8 cellular contexts compared by ENCODE assay signal in genomic region chr2:176128172-176129012, GRCh38. TPM values are rescaled to one million over a fixed set of nuclear protein-coding genes. Genes with fewer than 3 reads are reported as not detected.
DNase-seq lines count a peak whose midpoint lies in the region; ATAC-seq and TF ChIP-seq lines count a peak whose summit lies in the region.

No MANE protein-coding gene starts in this region.

- peaks cover 0 to 5% (median 0%) of the 10 kb centered on the region in 5 donors for H3K36me3 Mint-ChIP-seq in naive thymus-derived CD4-positive, alpha-beta T cell

- H3K27me3 ChIP-seq in HUES48 (ENCODE audit: control insufficient read depth, insufficient read depth, low read length) (peaks cover 100% of the 10 kb centered on the region), ascending aorta (no peaks in the 10 kb centered on the region)
- H3K27me3 ChIP-seq in naive thymus-derived CD4-positive, alpha-beta T cell (ENCODE audit: control insufficient read depth in 2 of 2, insufficient read depth in 2 of 2, low read length in 2 of 2): peaks cover 39 to 78% of the 10 kb centered on the region in 2 donors

- POLR2A ChIA-PET in naive thymus-derived CD4-positive, alpha-beta T cell (lab: Charles Lee): interaction anchor here (0.9 kb wide), 2 partner anchors 26 to 328 kb away, joined by 3 read pairs; no protein-coding TSS in a partner anchor

- peaks cover 0 to 20% (median 4%) of the 10 kb centered on the region in 11 donors for H3K9me3 Mint-ChIP-seq in naive thymus-derived CD4-positive, alpha-beta T cell

- H3K9me3 ChIP-seq in HUES48 (ENCODE audit: control insufficient read depth, insufficient read depth, low read length): no peaks in the 10 kb centered on the region
- H3K9me3 ChIP-seq in ascending aorta: no peaks in the 10 kb centered on the region
- H3K9me3 ChIP-seq in naive thymus-derived CD4-positive, alpha-beta T cell (ENCODE audit: control insufficient read depth in 2 of 3, low read length in 3 of 3): no peaks in the 10 kb centered on the region

- intact Hi-C loops in ascending aorta (cut with DNase I): loop anchor here (5.0 to 10.0 kb wide), 4 partner anchors 684 to 1206 kb away; no protein-coding TSS in a partner anchor
- intact Hi-C loops in naive thymus-derived CD4-positive, alpha-beta T cell (cut with micrococcal nuclease): loop anchor here (2.0 to 10.0 kb wide), 6 partner anchors 44 to 1794 kb away; partner anchors contain the start of genes LNPK (in 1 of the 2) and SP9 (in 1 of the 2)

- DNase-seq in AG09309 (ENCODE audit: low read depth) (no peak), ascending aorta (ENCODE audit: low spot score in 2 of 2) (peak in 1 of 2 donors; percentile 63), OCI-M2 (lab: John Stamatoyannopoulos, UW; ENCODE audit: unreplicated experiment) (no peak), hepatic stellate cell (ENCODE audit: low spot score) (no peak), amniotic stem cell (lab: John Stamatoyannopoulos, UW) (no peak)
- peak in 1 of 9 donors; percentile 20 for DNase-seq in naive thymus-derived CD4-positive, alpha-beta T cell

- ATAC-seq in naive thymus-derived CD4-positive, alpha-beta T cell: no peak
- ATAC-seq in GM21619 (IDR thresholded peaks at IDR 0.05; ENCODE audit: unreplicated experiment): no peak

- H3K4me3 Mint-ChIP-seq in naive thymus-derived CD4-positive, alpha-beta T cell: peak overlapping the region; percentile 42 to 75 (median 67)

- CTCF ChIA-PET in naive thymus-derived CD4-positive, alpha-beta T cell (lab: Charles Lee): interaction anchor here (0.6 to 5.6 kb wide), 9 partner anchors 15 to 1019 kb away, joined by 3 to 65 read pairs (median 3); no protein-coding TSS in a partner anchor

- H3K36me3 ChIP-seq in HUES48 (ENCODE audit: control insufficient read depth, insufficient read depth, low read length): no peaks in the 10 kb centered on the region
- no peaks in the 10 kb centered on the region for H3K36me3 ChIP-seq in ascending aorta
- H3K36me3 ChIP-seq in naive thymus-derived CD4-positive, alpha-beta T cell (ENCODE audit: control insufficient read depth in 2 of 3, insufficient read depth in 3 of 3, low read length in 3 of 3): no peaks in the 10 kb centered on the region

- H3K9ac ChIP-seq in HUES48 (ENCODE audit: low read depth, low read length): no peak overlapping the region

- peaks cover 80 to 87% (median 86%) of the 10 kb centered on the region in 5 donors for H3K27me3 Mint-ChIP-seq in naive thymus-derived CD4-positive, alpha-beta T cell

- H3K4me1 ChIP-seq in HUES48 (ENCODE audit: control insufficient read depth, insufficient read depth, low read length) (peaks cover 10% of the 10 kb centered on the region), ascending aorta (peaks cover 0 to 6% of the 10 kb centered on the region in 2 donors)
- H3K4me1 ChIP-seq in naive thymus-derived CD4-positive, alpha-beta T cell (ENCODE audit: control insufficient read depth in 2 of 2, insufficient read depth in 2 of 2, low read length in 2 of 2): peaks cover 3 to 9% of the 10 kb centered on the region in 2 donors

- H3K4me1 Mint-ChIP-seq in naive thymus-derived CD4-positive, alpha-beta T cell: peaks cover 17 to 51% (median 41%) of the 10 kb centered on the region in 7 donors

- TF ChIP-seq CTCF in AG09309 (IDR thresholded peaks at IDR 0.05; ENCODE audit: control insufficient read depth, insufficient read depth, low read depth, low read length, missing control alignments) (no peak), ascending aorta (IDR thresholded peaks at IDR 0.05) (no peak)

- peak overlapping the region; percentile 58 for H3K4me3 ChIP-seq in AG09309 (ENCODE audit: control insufficient read depth, low read depth, low read length)
- H3K4me3 ChIP-seq in HUES48 (ENCODE audit: low read depth, low read length): peak overlapping the region; percentile 17; the same call in 1 of the 2 replicates
- peak overlapping the region; percentile 61 to 88 for H3K4me3 ChIP-seq in ascending aorta
- no peak overlapping the region for H3K4me3 ChIP-seq in naive thymus-derived CD4-positive, alpha-beta T cell (ENCODE audit: low read length)

- peak overlapping the region in 4 of 9 donors; percentile 53 to 90 (median 70) for H3K27ac Mint-ChIP-seq in naive thymus-derived CD4-positive, alpha-beta T cell

- H3K27ac ChIP-seq in HUES48 (ENCODE audit: low read depth, low read length) (no peak overlapping the region), ascending aorta (peak overlapping the region; percentile 89 to 96)
- no peak overlapping the region for H3K27ac ChIP-seq in naive thymus-derived CD4-positive, alpha-beta T cell (ENCODE audit: low read depth, low read length)

RNA-seq across cellular contexts. Expression of gene HOXD8, which starts 1.1 kb away (rescaled TPM):
- total RNA-seq in ascending aorta: 19.8 TPM
- not detected for total RNA-seq in naive thymus-derived CD4-positive, alpha-beta T cell
- not detected for polyA plus RNA-seq in naive thymus-derived CD4-positive, alpha-beta T cell

RNA-seq across cellular contexts. Expression of gene HOXD9, which starts 5.9 kb away (rescaled TPM):
- total RNA-seq in ascending aorta: not detected
- total RNA-seq in naive thymus-derived CD4-positive, alpha-beta T cell: not detected
- polyA plus RNA-seq in naive thymus-derived CD4-positive, alpha-beta T cell: not detected

RNA-seq across cellular contexts. Expression of gene HOXD10, which starts 11.8 kb away (rescaled TPM):
- not detected for total RNA-seq in ascending aorta
- total RNA-seq in naive thymus-derived CD4-positive, alpha-beta T cell: not detected
- not detected for polyA plus RNA-seq in naive thymus-derived CD4-positive, alpha-beta T cell

RNA-seq across cellular contexts. Expression of gene HOXD11, which starts 21.3 kb away (rescaled TPM):
- total RNA-seq in ascending aorta: not detected
- not detected for total RNA-seq in naive thymus-derived CD4-positive, alpha-beta T cell
- polyA plus RNA-seq in naive thymus-derived CD4-positive, alpha-beta T cell: not detected

RNA-seq across cellular contexts. Expression of gene HOXD4, which starts 23.0 kb away (rescaled TPM):
- 13.6 TPM for total RNA-seq in ascending aorta
- total RNA-seq in naive thymus-derived CD4-positive, alpha-beta T cell: not detected
- not detected for polyA plus RNA-seq in naive thymus-derived CD4-positive, alpha-beta T cell

Comparison
In these comparisons a context has a peak if more than half of its experiments do, and no peak if none do; other contexts are left out.
1. H3K27ac ChIP-seq: peak in ascending aorta (2 of 2); none in HUES48 (single experiment) and naive thymus-derived CD4-positive, alpha-beta T cell (single experiment).
2. RNA of gene HOXD8, which starts 1.1 kb away (total RNA-seq): 19.8 TPM in ascending aorta (single experiment); not detected in naive thymus-derived CD4-positive, alpha-beta T cell; every median in the first group is over 10 times any median in the second.